Comparison of ENCODE assay signal across 1 cellular context in genomic region chr16:31074073-31074813, GRCh38.
A peak's percentile ranks its signal among the peaks of the same experiment; 100 is the strongest.
TF ChIP-seq lines count a peak whose summit lies in the region.

TSS of gene ZNF646 (plus strand) at chr16:31074422. CDS start at chr16:31076325, 1,903 bp downstream.
TSS of gene ZNF668 (minus strand) at chr16:31074240. CDS start at chr16:31064459, 9,781 bp downstream.

TF ChIP-seq in HepG2, 621 proteins besides CTCF, POLR2A, EP300 and RAD21 (continued from another document and continues in another):
- 0 out of 2 replicates have a peak, but pooled peaks have one; percentile 73 for TF ChIP-seq HMGXB3 (CRISPR knock-in tag; IDR thresholded peaks at IDR 0.05; ENCODE audit: borderline replicate concordance)
- TF ChIP-seq MEIS1 (CRISPR knock-in tag; IDR thresholded peaks at IDR 0.05; ENCODE audit: borderline replicate concordance), result peak; percentile 88; the same call in 1 of the 2 replicates
- TF ChIP-seq PAXIP1 (CRISPR knock-in tag; conservative IDR thresholded peaks at IDR 0.05), result no peak; the same call in 1 of the 2 replicates
- no peak for TF ChIP-seq ZNF260 (CRISPR knock-in tag; IDR thresholded peaks at IDR 0.05; ENCODE audit: borderline replicate concordance, low read depth)
- no peak for TF ChIP-seq PAWR (CRISPR knock-in tag; IDR thresholded peaks at IDR 0.05; ENCODE audit: borderline replicate concordance)
- TF ChIP-seq ZBTB49 (CRISPR knock-in tag; IDR thresholded peaks at IDR 0.05; ENCODE audit: borderline replicate concordance), result no peak
- TF ChIP-seq TARDBP (CRISPR knock-in tag; IDR thresholded peaks at IDR 0.05), result peak; percentile 97
- no peak for TF ChIP-seq ATRX (CRISPR knock-in tag; IDR thresholded peaks at IDR 0.05; ENCODE audit: borderline replicate concordance)
- 0 out of 2 replicates have a peak, but pooled peaks have one; percentile 57 for TF ChIP-seq ESRRA (CRISPR knock-in tag; IDR thresholded peaks at IDR 0.05; ENCODE audit: low read depth)
- TF ChIP-seq SPEN (CRISPR knock-in tag; IDR thresholded peaks at IDR 0.05; ENCODE audit: low read depth), result peak; percentile 81; the same call in 1 of the 2 replicates
- TF ChIP-seq MYPOP (CRISPR knock-in tag; IDR thresholded peaks at IDR 0.05), result peak; percentile 72; the same call in 1 of the 2 replicates
- no peak for TF ChIP-seq NFIB (CRISPR knock-in tag; IDR thresholded peaks at IDR 0.05; ENCODE audit: borderline replicate concordance)
- TF ChIP-seq ZNF780A (CRISPR knock-in tag; IDR thresholded peaks at IDR 0.05), result no peak; the same call in 1 of the 2 replicates
- no peak for TF ChIP-seq NR2F1 (CRISPR knock-in tag; IDR thresholded peaks at IDR 0.05)
- peak; percentile 25; the same call in 1 of the 2 replicates for TF ChIP-seq HOMEZ (CRISPR knock-in tag; IDR thresholded peaks at IDR 0.05; ENCODE audit: low read depth)
- TF ChIP-seq REPIN1 (CRISPR knock-in tag; IDR thresholded peaks at IDR 0.05; ENCODE audit: borderline replicate concordance, low read depth), result peak; percentile 96
- TF ChIP-seq ZNF44 (CRISPR knock-in tag; IDR thresholded peaks at IDR 0.05), result peak; percentile 90
- TF ChIP-seq NCOA1 (CRISPR knock-in tag; IDR thresholded peaks at IDR 0.05), result no peak; the same call in 1 of the 2 replicates
- TF ChIP-seq KLF6 (CRISPR knock-in tag; IDR thresholded peaks at IDR 0.05), result peak; percentile 55; the same call in 1 of the 2 replicates
- TF ChIP-seq RNF219 (CRISPR knock-in tag; IDR thresholded peaks at IDR 0.05), result no peak
- TF ChIP-seq ZNF253 (CRISPR knock-in tag; IDR thresholded peaks at IDR 0.05; ENCODE audit: borderline replicate concordance), result no peak; the same call in 1 of the 2 replicates
- TF ChIP-seq ZNF331 (CRISPR knock-in tag; IDR thresholded peaks at IDR 0.05), result peak; percentile 90
- TF ChIP-seq ZFP41 (CRISPR knock-in tag; IDR thresholded peaks at IDR 0.05; ENCODE audit: borderline replicate concordance), result no peak; the same call in 1 of the 2 replicates
- TF ChIP-seq ARID2 (CRISPR knock-in tag; IDR thresholded peaks at IDR 0.05; ENCODE audit: borderline replicate concordance), result peak; percentile 91
- peak; percentile 95 for TF ChIP-seq SMYD3 (CRISPR knock-in tag; IDR thresholded peaks at IDR 0.05)
- peak; percentile 75; the same call in 1 of the 2 replicates for TF ChIP-seq ZNF354B (CRISPR knock-in tag; IDR thresholded peaks at IDR 0.05)
- peak; percentile 89 for TF ChIP-seq ZNF230 (CRISPR knock-in tag; IDR thresholded peaks at IDR 0.05)
- TF ChIP-seq IKZF4 (CRISPR knock-in tag; IDR thresholded peaks at IDR 0.05; ENCODE audit: borderline replicate concordance, low read depth, not compliant biosample characterization), result peak; percentile 98
- no peak for TF ChIP-seq ADNP (CRISPR knock-in tag; IDR thresholded peaks at IDR 0.05)
- TF ChIP-seq ZNF773 (CRISPR knock-in tag; IDR thresholded peaks at IDR 0.05; ENCODE audit: borderline replicate concordance), result peak; percentile 51; the same call in 1 of the 2 replicates
- TF ChIP-seq ZNF674 (CRISPR knock-in tag; IDR thresholded peaks at IDR 0.05; ENCODE audit: low read depth), result no peak
- TF ChIP-seq TBX3 (IDR thresholded peaks at IDR 0.05; ENCODE audit: borderline replicate concordance), result peak; percentile 50; the same call in 1 of the 2 replicates
- no peak for TF ChIP-seq ATF3 (CRISPR knock-in tag; IDR thresholded peaks at IDR 0.05)
- TF ChIP-seq CHD4 (IDR thresholded peaks at IDR 0.05; ENCODE audit: borderline replicate concordance, low read length), result no peak
- TF ChIP-seq ZNF367 (CRISPR knock-in tag; IDR thresholded peaks at IDR 0.05; ENCODE audit: borderline replicate concordance), result no peak
- TF ChIP-seq MXD3 (CRISPR knock-in tag; IDR thresholded peaks at IDR 0.05), result peak; percentile 28
- no peak for TF ChIP-seq NFE2L1 (CRISPR knock-in tag; IDR thresholded peaks at IDR 0.05; ENCODE audit: borderline replicate concordance)
- TF ChIP-seq RFX1 (IDR thresholded peaks at IDR 0.05), result peak; percentile 21; the same call in 1 of the 2 replicates
- TF ChIP-seq ZNF530 (CRISPR knock-in tag; IDR thresholded peaks at IDR 0.05; ENCODE audit: low read depth), result no peak
- TF ChIP-seq MAFK (conservative IDR thresholded peaks at IDR 0.05 in 1 of 2, IDR thresholded peaks at IDR 0.05 in 1 of 2; ENCODE audit: low read length in 2 of 2), result no peak
- TF ChIP-seq GTF2F1 (IDR thresholded peaks at IDR 0.05; ENCODE audit: low read length), result 0 out of 2 replicates have a peak, but pooled peaks have one; percentile 58
- TF ChIP-seq ZNF33A (CRISPR knock-in tag; IDR thresholded peaks at IDR 0.05; ENCODE audit: borderline replicate concordance), result no peak
- no peak for TF ChIP-seq ZNF3 (CRISPR knock-in tag; IDR thresholded peaks at IDR 0.05)
- TF ChIP-seq HINFP (CRISPR knock-in tag; IDR thresholded peaks at IDR 0.05; ENCODE audit: low read depth), result peak; percentile 80
- no peak for TF ChIP-seq ZNF749 (CRISPR knock-in tag; IDR thresholded peaks at IDR 0.05; ENCODE audit: borderline replicate concordance)
- peak; percentile 74; the same call in 1 of the 2 replicates for TF ChIP-seq KDM4B (CRISPR knock-in tag; IDR thresholded peaks at IDR 0.05)
- TF ChIP-seq RAD51 (IDR thresholded peaks at IDR 0.05; ENCODE audit: borderline replicate concordance), result no peak
- TF ChIP-seq ZNF563 (CRISPR knock-in tag; IDR thresholded peaks at IDR 0.05), result no peak
- no peak for TF ChIP-seq DNMT1 (CRISPR knock-in tag; IDR thresholded peaks at IDR 0.05)
- TF ChIP-seq EZH2 (conservative IDR thresholded peaks at IDR 0.05; ENCODE audit: low read depth, low read length), result no peak
